Comparison of ENCODE assay signal across 12 cellular contexts in the genomic region with DNA sequence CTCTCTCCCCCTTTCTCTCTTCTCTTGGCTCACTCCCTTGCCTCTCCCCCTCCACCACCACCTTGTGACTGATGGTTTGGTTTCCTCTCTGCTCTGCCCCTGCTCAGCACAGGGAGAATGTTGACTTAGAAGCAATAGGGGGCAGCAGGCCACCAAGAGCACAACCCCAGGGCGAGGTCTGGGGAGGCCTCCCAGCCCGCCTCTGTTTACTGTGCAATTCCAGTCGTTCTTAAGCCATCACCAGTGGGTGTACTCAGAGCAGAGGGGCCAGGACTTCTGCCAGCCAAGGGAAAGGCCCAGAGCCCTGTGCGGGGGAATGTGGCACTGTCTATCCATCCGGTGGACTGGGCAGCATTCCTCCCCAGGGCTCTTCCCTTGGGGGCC. TPM values are rescaled to one million over a fixed set of nuclear protein-coding genes. Genes with fewer than 3 reads are reported as not detected.
DNase-seq lines count a peak whose midpoint lies in the region; ATAC-seq and TF ChIP-seq lines count a peak whose summit lies in the region.
"Had no signal": no experiment of that assay in that cellular context is flagged by ENCODE, and none has a peak within 500 bp of the region (broad histone marks: within the 10 kb centered on the region; RNA-seq: fewer than 3 reads in every experiment).

No MANE protein-coding gene starts in this region.

- intact Hi-C loops in sciatic nerve (cut with DNase I): loop anchor here (2.0 kb wide), 1 partner anchor 524 kb away; no protein-coding TSS in a partner anchor

- no peak for TF ChIP-seq CTCF in HEK293 (tag by site-specific recombination; IDR thresholded peaks at IDR 0.05)

- H3K27ac ChIP-seq in HEK293 (ENCODE audit: extremely low read depth, low read depth, low read length): no peak overlapping the region
- H3K27ac ChIP-seq: colonic mucosa, upper lobe of right lung had no signal

- no peaks in the 10 kb centered on the region for H3K36me3 ChIP-seq in HEK293 (ENCODE audit: control insufficient read depth in 2 of 2, insufficient read depth in 1 of 2, low read length in 2 of 2)
- H3K36me3 ChIP-seq: colonic mucosa, upper lobe of right lung had no signal

- DNase-seq in 8988T (peak; percentile 81), SW480 (ENCODE audit: low spot score) (peak; percentile 25), kidney glomerular epithelial cell (lab: John Stamatoyannopoulos, UW) (peak; percentile 90), nucleus accumbens (lab: John Stamatoyannopoulos, UW) (no peak), pons (ENCODE audit: low spot score) (no peak), sciatic nerve (ENCODE audit: low spot score) (no peak)
- DNase-seq: activated naive CD8-positive, alpha-beta T cell treated with anti-CD3 and anti-CD28 coated beads for 36 hours; colonic mucosa; immature natural killer cell; upper lobe of right lung had no signal

- POLR2A ChIA-PET in HEK293 (lab: Yijun Ruan, JAX): no interaction called here

- H3K9me3 ChIP-seq in HEK293 (ENCODE audit: control insufficient read depth, insufficient read depth, low read depth, low read length): no peaks in the 10 kb centered on the region
- H3K9me3 ChIP-seq: colonic mucosa, upper lobe of right lung had no signal

- ATAC-seq in HG02938 (IDR thresholded peaks at IDR 0.05; ENCODE audit: unreplicated experiment) (no peak), sciatic nerve (no peak)
- ATAC-seq: upper lobe of right lung had no signal

- no peak overlapping the region for H3K4me3 ChIP-seq in HEK293 (ENCODE audit: low read depth, low read length)
- H3K4me3 ChIP-seq: colonic mucosa, upper lobe of right lung had no signal

- CTCF ChIA-PET in HEK293 (lab: Yijun Ruan, JAX): no interaction called here

- H3K4me1 ChIP-seq in HEK293 (ENCODE audit: control insufficient read depth, insufficient read depth, low read length): no peaks in the 10 kb centered on the region
- H3K4me1 ChIP-seq: colonic mucosa had no signal

TF ChIP-seq in HEK293, 187 proteins besides CTCF, POLR2A, EP300 and RAD21:
- TF ChIP-seq, protein P1, sequence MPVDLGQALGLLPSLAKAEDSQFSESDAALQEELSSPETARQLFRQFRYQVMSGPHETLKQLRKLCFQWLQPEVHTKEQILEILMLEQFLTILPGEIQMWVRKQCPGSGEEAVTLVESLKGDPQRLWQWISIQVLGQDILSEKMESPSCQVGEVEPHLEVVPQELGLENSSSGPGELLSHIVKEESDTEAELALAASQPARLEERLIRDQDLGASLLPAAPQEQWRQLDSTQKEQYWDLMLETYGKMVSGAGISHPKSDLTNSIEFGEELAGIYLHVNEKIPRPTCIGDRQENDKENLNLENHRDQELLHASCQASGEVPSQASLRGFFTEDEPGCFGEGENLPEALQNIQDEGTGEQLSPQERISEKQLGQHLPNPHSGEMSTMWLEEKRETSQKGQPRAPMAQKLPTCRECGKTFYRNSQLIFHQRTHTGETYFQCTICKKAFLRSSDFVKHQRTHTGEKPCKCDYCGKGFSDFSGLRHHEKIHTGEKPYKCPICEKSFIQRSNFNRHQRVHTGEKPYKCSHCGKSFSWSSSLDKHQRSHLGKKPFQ (tag by site-specific recombination; IDR thresholded peaks at IDR 0.05): no peak
- peak; percentile 38 for TF ChIP-seq ZIC2 (tag by site-specific recombination; IDR thresholded peaks at IDR 0.05)
TF ChIP-seq in HEK293: peak in this region for 1.

RNA-seq across cellular contexts. Expression of a gene that starts 5.7 kb away (rescaled TPM):
- 51.0 TPM for total RNA-seq in sciatic nerve

RNA-seq across cellular contexts. Expression of a gene that starts 20.9 kb away (rescaled TPM):
- total RNA-seq in sciatic nerve: 20.6 TPM

RNA-seq across cellular contexts. Expression of a gene that starts 21.0 kb away (rescaled TPM):
- 37.9 TPM for total RNA-seq in sciatic nerve

RNA-seq across cellular contexts. Expression of a gene that starts 51.1 kb away (rescaled TPM):
- total RNA-seq in sciatic nerve: not detected
- total RNA-seq: activated naive CD8-positive, alpha-beta T cell treated with anti-CD3 and anti-CD28 coated beads for 36 hours had no signal

RNA-seq across cellular contexts. Expression of a gene that starts 55.3 kb away (rescaled TPM):
- total RNA-seq in sciatic nerve: 22.0 TPM

Comparison
In these comparisons a context has a peak if more than half of its experiments do, and no peak if none do; other contexts are left out.
1. DNase-seq: peak in 8988T (single experiment), SW480 (single experiment) and kidney glomerular epithelial cell (single experiment); none in nucleus accumbens (0 of 56), pons (single experiment) and sciatic nerve (single experiment).